In the genomic region with DNA sequence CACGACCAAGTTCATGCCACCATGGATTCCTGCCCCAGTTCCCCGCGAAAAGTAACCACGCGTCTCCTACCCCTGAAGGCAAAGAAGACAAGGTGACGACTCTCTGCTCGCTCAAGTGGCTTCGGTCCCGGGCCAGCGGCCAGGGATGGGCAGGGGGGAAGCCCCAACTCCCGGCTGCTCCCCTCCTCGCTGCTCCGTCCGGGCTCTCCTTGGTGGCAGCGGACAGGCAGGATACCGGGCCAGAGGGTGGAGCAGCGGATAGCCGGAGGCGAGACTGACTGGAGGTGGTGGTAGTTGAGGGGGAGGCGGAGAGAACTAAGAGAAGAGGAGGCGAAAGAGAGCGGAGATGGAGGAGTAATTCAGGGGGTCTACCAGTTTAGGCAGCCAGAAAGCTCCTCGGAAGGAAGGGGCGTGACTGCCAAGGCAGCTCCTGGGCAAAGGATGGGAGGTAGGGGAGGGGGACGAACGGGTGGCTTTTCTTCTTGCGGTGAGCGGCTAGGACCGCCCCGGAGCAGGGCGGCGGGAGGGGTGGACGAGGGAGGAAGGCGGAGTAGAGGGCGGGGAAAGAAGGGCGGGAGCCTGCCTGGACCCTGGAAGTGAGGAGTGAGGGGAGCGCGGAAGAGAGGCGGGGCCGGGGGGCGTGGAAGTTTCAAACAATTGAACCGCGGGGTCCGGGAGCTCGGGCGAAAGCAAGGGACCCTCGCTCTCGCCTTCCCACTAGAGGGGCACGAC, we compare ENCODE assay signal across 8 cellular contexts. TPM values are rescaled to one million over a fixed set of nuclear protein-coding genes. Genes with fewer than 3 reads are reported as not detected.
DNase-seq lines count a peak whose midpoint lies in the region; ATAC-seq and TF ChIP-seq lines count a peak whose summit lies in the region.

A gene with protein sequence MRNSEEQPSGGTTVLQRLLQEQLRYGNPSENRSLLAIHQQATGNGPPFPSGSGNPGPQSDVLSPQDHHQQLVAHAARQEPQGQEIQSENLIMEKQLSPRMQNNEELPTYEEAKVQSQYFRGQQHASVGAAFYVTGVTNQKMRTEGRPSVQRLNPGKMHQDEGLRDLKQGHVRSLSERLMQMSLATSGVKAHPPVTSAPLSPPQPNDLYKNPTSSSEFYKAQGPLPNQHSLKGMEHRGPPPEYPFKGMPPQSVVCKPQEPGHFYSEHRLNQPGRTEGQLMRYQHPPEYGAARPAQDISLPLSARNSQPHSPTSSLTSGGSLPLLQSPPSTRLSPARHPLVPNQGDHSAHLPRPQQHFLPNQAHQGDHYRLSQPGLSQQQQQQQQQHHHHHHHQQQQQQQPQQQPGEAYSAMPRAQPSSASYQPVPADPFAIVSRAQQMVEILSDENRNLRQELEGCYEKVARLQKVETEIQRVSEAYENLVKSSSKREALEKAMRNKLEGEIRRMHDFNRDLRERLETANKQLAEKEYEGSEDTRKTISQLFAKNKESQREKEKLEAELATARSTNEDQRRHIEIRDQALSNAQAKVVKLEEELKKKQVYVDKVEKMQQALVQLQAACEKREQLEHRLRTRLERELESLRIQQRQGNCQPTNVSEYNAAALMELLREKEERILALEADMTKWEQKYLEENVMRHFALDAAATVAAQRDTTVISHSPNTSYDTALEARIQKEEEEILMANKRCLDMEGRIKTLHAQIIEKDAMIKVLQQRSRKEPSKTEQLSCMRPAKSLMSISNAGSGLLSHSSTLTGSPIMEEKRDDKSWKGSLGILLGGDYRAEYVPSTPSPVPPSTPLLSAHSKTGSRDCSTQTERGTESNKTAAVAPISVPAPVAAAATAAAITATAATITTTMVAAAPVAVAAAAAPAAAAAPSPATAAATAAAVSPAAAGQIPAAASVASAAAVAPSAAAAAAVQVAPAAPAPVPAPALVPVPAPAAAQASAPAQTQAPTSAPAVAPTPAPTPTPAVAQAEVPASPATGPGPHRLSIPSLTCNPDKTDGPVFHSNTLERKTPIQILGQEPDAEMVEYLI (minus strand): TSS at position 450 of the 732 bp plus-strand sequence. CDS start 17,705 bp downstream, outside the sequence.

- peaks cover 16% of the 10 kb centered on the region for H3K4me1 Mint-ChIP-seq in activated CD8-positive, alpha-beta memory T cell treated with anti-CD3 and anti-CD28 coated beads, Interleukin-2, amount 10 ng/mL, durations not matched to agents 7 days and 5 days
- H3K4me1 Mint-ChIP-seq in endodermal cell: peaks cover 30% of the 10 kb centered on the region

- DNase-seq in NCI-H526 treated with DMSO at 0.1 percent for 48 hours (lab: John Stamatoyannopoulos, UW): peak; percentile 0
- peak; percentile 53 for DNase-seq in activated CD8-positive, alpha-beta memory T cell treated with anti-CD3 and anti-CD28 coated beads, Interleukin-2, amount 10 ng/mL, durations not matched to agents 7 days and 5 days
- peak; percentile 98 for DNase-seq in endodermal cell
- peak; percentile 3 for DNase-seq in stimulated activated CD8-positive, alpha-beta memory T cell treated with anti-CD3 and anti-CD28 coated beads, Interleukin-15, amount 100 ng/mL, for 24 hours (ENCODE audit: low read depth)

- H3K9me3 Mint-ChIP-seq in activated CD8-positive, alpha-beta memory T cell treated with anti-CD3 and anti-CD28 coated beads, Interleukin-2, amount 10 ng/mL, durations not matched to agents 7 days and 5 days (ENCODE audit: low read depth): no peaks in the 10 kb centered on the region
- peaks cover 9% of the 10 kb centered on the region for H3K9me3 Mint-ChIP-seq in endodermal cell

- H3K9me3 ChIP-seq in endodermal cell (ENCODE audit: control insufficient read depth, low read length): no peaks in the 10 kb centered on the region
- no peaks in the 10 kb centered on the region for H3K9me3 ChIP-seq in mesodermal cell (ENCODE audit: control insufficient read depth, low read length)

- no peaks in the 10 kb centered on the region for H3K36me3 Mint-ChIP-seq in activated CD8-positive, alpha-beta memory T cell treated with anti-CD3 and anti-CD28 coated beads, Interleukin-2, amount 10 ng/mL, durations not matched to agents 7 days and 5 days
- no peaks in the 10 kb centered on the region for H3K36me3 Mint-ChIP-seq in endodermal cell (ENCODE audit: low read depth)

- TF ChIP-seq CTCF in endodermal cell (conservative IDR thresholded peaks at IDR 0.05): no peak

- H3K27me3 ChIP-seq in ACC112 (ENCODE audit: insufficient read depth, low read length) (no peaks in the 10 kb centered on the region; the same call in 1 of the 2 replicates), endodermal cell (ENCODE audit: control insufficient read depth, insufficient read depth, low read length, poor library complexity, severe bottlenecking) (peaks cover 29% of the 10 kb centered on the region)

- H3K79me2 ChIP-seq in ACC112 (ENCODE audit: control insufficient read depth, insufficient read depth, low read length, unreplicated experiment): no peaks in the 10 kb centered on the region

- H2AFZ ChIP-seq in ACC112 (ENCODE audit: low read length, unreplicated experiment): peak within 1 kb of the TSS; percentile 6

- H3K27ac ChIP-seq in ACC112 (ENCODE audit: low read depth, low read length): no peak within 1 kb of the TSS
- H3K27ac ChIP-seq in endodermal cell (ENCODE audit: low read depth, low read length): peak within 1 kb of the TSS; percentile 96
- peak within 1 kb of the TSS; percentile 81 for H3K27ac ChIP-seq in mesodermal cell (ENCODE audit: low read depth, low read length, severe bottlenecking)

- peak within 1 kb of the TSS; percentile 79 for H3K4me3 Mint-ChIP-seq in activated CD8-positive, alpha-beta memory T cell treated with anti-CD3 and anti-CD28 coated beads, Interleukin-2, amount 10 ng/mL, durations not matched to agents 7 days and 5 days
- peak within 1 kb of the TSS; percentile 86 for H3K4me3 Mint-ChIP-seq in endodermal cell

- WGBS in endodermal cell (ENCODE audit: insufficient coverage in 1 of 2, insufficient read length in 1 of 2), 2 experiments: 0 to 1% methylated on average over 3 to 37 of the region's 49 CpGs
- 0% methylated on average over 8 of the region's 49 CpGs; no CpG with 5 or more reads in 1 of the 2 experiments for WGBS in mesodermal cell (ENCODE audit: insufficient coverage in 2 of 2), 2 experiments

- H3K9ac ChIP-seq in endodermal cell (ENCODE audit: extremely low read depth, low read length, poor library complexity, severe bottlenecking): peak within 1 kb of the TSS; percentile 20

- H3K4me1 ChIP-seq in ACC112 (ENCODE audit: control insufficient read depth, insufficient read depth, low read length, unreplicated experiment) (no peaks in the 10 kb centered on the region), endodermal cell (ENCODE audit: control insufficient read depth, insufficient read depth, low read length) (no peaks in the 10 kb centered on the region), mesodermal cell (ENCODE audit: control insufficient read depth, insufficient read depth, low read length, poor library complexity, severe bottlenecking) (peaks cover 13% of the 10 kb centered on the region)

- no peak within 1 kb of the TSS for H3K27ac Mint-ChIP-seq in activated CD8-positive, alpha-beta memory T cell treated with anti-CD3 and anti-CD28 coated beads, Interleukin-2, amount 10 ng/mL, durations not matched to agents 7 days and 5 days
- H3K27ac Mint-ChIP-seq in endodermal cell: peak within 1 kb of the TSS; percentile 96

- peaks cover 20% of the 10 kb centered on the region for H3K27me3 Mint-ChIP-seq in activated CD8-positive, alpha-beta memory T cell treated with anti-CD3 and anti-CD28 coated beads, Interleukin-2, amount 10 ng/mL, durations not matched to agents 7 days and 5 days
- H3K27me3 Mint-ChIP-seq in endodermal cell (ENCODE audit: insufficient read depth): peaks cover 49% of the 10 kb centered on the region

- CTCF ChIA-PET in activated CD8-positive, alpha-beta memory T cell treated with anti-CD3 and anti-CD28 coated beads, Interleukin-2, amount 10 ng/mL, durations not matched to agents 7 days and 5 days (lab: Charles Lee): interaction anchor here (1.2 kb wide), 1 partner anchor 10 kb away, joined by 3 read pairs; no protein-coding TSS in a partner anchor

- no peaks in the 10 kb centered on the region for H3K36me3 ChIP-seq in ACC112 (ENCODE audit: insufficient read depth, low read length)
- no peaks in the 10 kb centered on the region for H3K36me3 ChIP-seq in endodermal cell (ENCODE audit: control insufficient read depth, insufficient read depth, low read length)
- H3K36me3 ChIP-seq in mesodermal cell (ENCODE audit: control insufficient read depth, insufficient read depth, low read length): no peaks in the 10 kb centered on the region

- peak; percentile 74 for ATAC-seq in GM18907 (IDR thresholded peaks at IDR 0.05; ENCODE audit: unreplicated experiment)
- peak; percentile 55 for ATAC-seq in HG03159 (IDR thresholded peaks at IDR 0.05; ENCODE audit: unreplicated experiment)
- ATAC-seq in activated CD8-positive, alpha-beta memory T cell treated with anti-CD3 and anti-CD28 coated beads, Interleukin-2, amount 10 ng/mL, durations not matched to agents 7 days and 5 days: peak; percentile 78

- peak within 1 kb of the TSS; percentile 68 for H3K4me3 ChIP-seq in ACC112 (ENCODE audit: low read depth, low read length)
- H3K4me3 ChIP-seq in endodermal cell (ENCODE audit: low read length): peak within 1 kb of the TSS; percentile 83
- H3K4me3 ChIP-seq in mesodermal cell (ENCODE audit: extremely low read depth, insufficient read depth, low read length, poor library complexity, severe bottlenecking): peak within 1 kb of the TSS; percentile 56

RNA-seq across cellular contexts. Expression of the gene that starts here (rescaled TPM):
- under 1 TPM; 0.28 to 0.38 TPM for total RNA-seq in activated CD8-positive, alpha-beta memory T cell treated with anti-CD3 and anti-CD28 coated beads, Interleukin-2, amount 10 ng/mL, durations not matched to agents 7 days and 5 days
- 10 to 100 TPM; 41.3 to 59.8 TPM for total RNA-seq in endodermal cell
- 39.4 TPM for polyA plus RNA-seq in endodermal cell (2013, experiment 1 of 2)
- polyA plus RNA-seq in endodermal cell (2013, experiment 2 of 2): 39.7 TPM
- polyA plus RNA-seq in mesodermal cell (2013, experiment 1 of 2): 30.7 TPM
- polyA plus RNA-seq in mesodermal cell (2013, experiment 2 of 2): 22.6 TPM

Comparison
In these comparisons a context has a peak if more than half of its experiments do, and no peak if none do; other contexts are left out.
1. RNA of the gene that starts here (total RNA-seq): 41.3 to 59.8 TPM in endodermal cell; 0.28 to 0.38 TPM in activated CD8-positive, alpha-beta memory T cell treated with anti-CD3 and anti-CD28 coated beads, Interleukin-2, amount 10 ng/mL, durations not matched to agents 7 days and 5 days; every median in the first group is over 10 times any median in the second.
2. Peak in DNase-seq and ATAC-seq in activated CD8-positive, alpha-beta memory T cell treated with anti-CD3 and anti-CD28 coated beads, Interleukin-2, amount 10 ng/mL, durations not matched to agents 7 days and 5 days; RNA of the gene not detected or under 1 TPM.
3. DNase-seq: peak in every context shown above with its lines; median percentile 98 in endodermal cell; 53 in activated CD8-positive, alpha-beta memory T cell treated with anti-CD3 and anti-CD28 coated beads, Interleukin-2, amount 10 ng/mL, durations not matched to agents 7 days and 5 days; 3 in stimulated activated CD8-positive, alpha-beta memory T cell treated with anti-CD3 and anti-CD28 coated beads, Interleukin-15, amount 100 ng/mL, for 24 hours; 0 in NCI-H526 treated with DMSO at 0.1 percent for 48 hours.
4. Peak in every context shown above with its lines, with median percentiles within 50 percentile points of each other: H3K4me3 ChIP-seq and ATAC-seq.